In genomic region chr3:38521391-38521987, GRCh38 we compare ENCODE assay signal across 8 cellular contexts. TPM values are rescaled to one million over a fixed set of nuclear protein-coding genes. Genes with fewer than 3 reads are reported as not detected.
DNase-seq lines count a peak whose midpoint lies in the region; ATAC-seq, FAIRE-seq and TF ChIP-seq lines count a peak whose summit lies in the region.

No MANE protein-coding gene starts in this region.

- intact Hi-C loops in K562 (cut with micrococcal nuclease), result loop anchor here (1.0 to 10.0 kb wide), 5 partner anchors 25 to 483 kb away; partner anchors contain the start of gene EXOG
- intact Hi-C loops in spleen (cut with DNase I; ENCODE audit: low total_unique reads), result loop anchor here (5.0 kb wide), 1 partner anchor 131 kb away; no protein-coding TSS in a partner anchor

- peaks cover 17% of the 10 kb centered on the region; the same call in 2 of the 3 replicates for H3K36me3 ChIP-seq in K562 (ENCODE audit: control insufficient read depth, insufficient read depth, low read length)
- H3K36me3 ChIP-seq in spleen, result peaks cover 0 to 81% (median 36%) of the 10 kb centered on the region in 6 donors

- ATAC-seq in GM21526 (IDR thresholded peaks at IDR 0.05; ENCODE audit: low FRiP score, unreplicated experiment) (peak; percentile 63), K562 (peak; percentile 87), HG03108 (IDR thresholded peaks at IDR 0.05; ENCODE audit: unreplicated experiment) (no peak)

- DNase-seq in Ammon's horn (ENCODE audit: low spot score) (peak; percentile 86), NCI-H187 treated with DMSO at 0.1 percent for 48 hours (lab: John Stamatoyannopoulos, UW) (peak; percentile 18), T-helper 9 cell (peak; percentile 48), K562 (ENCODE audit: extremely low read depth in 1 of 4, low spot score in 3 of 4) (peak; percentile 65 to 86 (median 67)), iPS DF 19.7 (ENCODE audit: low read depth, low spot score) (peak; percentile 64), spleen (no peak)

- peak overlapping the region; percentile 54; the same call in 1 of the 2 replicates for H2AFZ ChIP-seq in K562 (ENCODE audit: low read depth, low read length)

- H3K27ac ChIP-seq in K562 (ENCODE audit: extremely low read depth, low read depth, low read length) (no peak overlapping the region), spleen (no peak overlapping the region)

- CTCF ChIA-PET in K562 (lab: Yijun Ruan, JAX; ENCODE audit: low intra/inter-chr PET ratio), result interaction anchor here (0.5 to 4.3 kb wide), 10 partner anchors 16 to 509 kb away, joined by 3 to 26 read pairs (median 4); partner anchors contain the start of gene SCN5A

- H3K4me1 ChIP-seq in K562 (replicated peaks in 1 of 2; ENCODE audit: control insufficient read depth in 2 of 2, insufficient read depth in 2 of 2, low read length in 2 of 2), result no peaks in the 10 kb centered on the region
- peaks cover 0 to 20% (median 0%) of the 10 kb centered on the region in 6 donors for H3K4me1 ChIP-seq in spleen

- H3K4me2 ChIP-seq in K562 (ENCODE audit: insufficient read depth, low read length), result no peak overlapping the region

- H3K79me2 ChIP-seq in K562 (ENCODE audit: control insufficient read depth, insufficient read depth, low read length), result no peaks in the 10 kb centered on the region

- no TSS peak for BruUV-seq in K562 (replicated peaks; lab: Mats Ljungman, UMichigan)

- H3K9me1 ChIP-seq in K562 (ENCODE audit: control insufficient read depth, insufficient read depth, low read length), result no peaks in the 10 kb centered on the region

- 0% methylated on average over 5 of the region's 5 CpGs for WGBS in K562 (ENCODE audit: insufficient coverage, low coverage, missing lambda C conversion rate)
- WGBS in spleen, 5 donors, result 3 to 12% (median 4%) methylated on average over 5 of the region's 5 CpGs

- H3K27me3 ChIP-seq in K562 (ENCODE audit: control insufficient read depth in 2 of 2, insufficient read depth in 2 of 2, low read length in 2 of 2) (no peaks in the 10 kb centered on the region), spleen (replicated peaks in 1 of 7) (no peaks in the 10 kb centered on the region)

- H3K4me3 ChIP-seq in K562 (no peak overlapping the region), spleen (no peak overlapping the region)

- no peak for TF ChIP-seq EP300 in K562 (IDR thresholded peaks at IDR 0.05; ENCODE audit: low read length)

- FAIRE-seq in K562 (lab: Jason Lieb, UNC), result peak; percentile 96

- no peaks in the 10 kb centered on the region for H4K20me1 ChIP-seq in K562 (replicated peaks; ENCODE audit: control insufficient read depth, insufficient read depth, low read length)

- H3K9me3 ChIP-seq in K562 (replicated peaks; ENCODE audit: control insufficient read depth, insufficient read depth, low read depth, low read length) (no peaks in the 10 kb centered on the region), spleen (no peaks in the 10 kb centered on the region)

- in situ Hi-C loops in K562 (cut with MboI), result loop anchor here (10.0 kb wide), 1 partner anchor 133 kb away; no protein-coding TSS in a partner anchor

- TF ChIP-seq CTCF in K562 (IDR thresholded peaks at IDR 0.05 in 2 of 3, conservative IDR thresholded peaks at IDR 0.05 in 1 of 3; ENCODE audit: insufficient read depth in 2 of 3, low read depth in 1 of 3, low read length in 3 of 3), result peak; percentile 83 to 94 (median 91)
- TF ChIP-seq CTCF in spleen (IDR thresholded peaks at IDR 0.05 in 8 of 11, conservative IDR thresholded peaks at IDR 0.05 in 3 of 11), result peak; percentile 69 to 90 (median 86)

- POLR2A ChIA-PET in K562 (lab: Yijun Ruan, JAX), result interaction anchor here (0.6 to 1.4 kb wide), 5 partner anchors 8 to 1707 kb away, joined by 3 to 5 read pairs (median 3); no protein-coding TSS in a partner anchor

- no peak for TF ChIP-seq POLR2A in K562 (conservative IDR thresholded peaks at IDR 0.05)
- TF ChIP-seq POLR2A in spleen (IDR thresholded peaks at IDR 0.05), result no peak

- peak; percentile 75 to 85 for TF ChIP-seq RAD21 in K562 (CRISPR knock-in tag; conservative IDR thresholded peaks at IDR 0.05 in 1 of 2, IDR thresholded peaks at IDR 0.05 in 1 of 2)

- no peak overlapping the region for H3K9ac ChIP-seq in K562 (ENCODE audit: insufficient read depth in 1 of 2, low read depth in 2 of 2, low read length in 2 of 2)

TF ChIP-seq in K562, 482 proteins besides CTCF, POLR2A, EP300 and RAD21 (continues in another document):
- TF ChIP-seq DPF2 (IDR thresholded peaks at IDR 0.05) (peak; percentile 21; the same call in 1 of the 2 replicates), ATF2 (CRISPR knock-in tag; IDR thresholded peaks at IDR 0.05) (no peak), DEAF1 (CRISPR knock-in tag; IDR thresholded peaks at IDR 0.05) (peak; percentile 64; the same call in 1 of the 2 replicates), ARNT (IDR thresholded peaks at IDR 0.05) (0 out of 4 replicates have a peak, but pooled peaks of 1 of the 2 experiments have one; percentile 62), HDGF (IDR thresholded peaks at IDR 0.05) (0 out of 2 replicates have a peak, but pooled peaks have one; percentile 39), ESRRA (IDR thresholded peaks at IDR 0.05; ENCODE audit: borderline replicate concordance, low read depth) (no peak), SMC3 (conservative IDR thresholded peaks at IDR 0.05; ENCODE audit: insufficient read depth, low read depth, low read length) (peak; percentile 94), ZNF79 (CRISPR knock-in tag; IDR thresholded peaks at IDR 0.05; ENCODE audit: low read depth) (no peak), CHD4 (IDR thresholded peaks at IDR 0.05; ENCODE audit: insufficient read depth, insufficient replicate concordance, low read depth, low read length, poor library complexity, severe bottlenecking) (no peak), HDAC8 (tag; IDR thresholded peaks at IDR 0.05) (no peak)
- TF ChIP-seq, protein P1, sequence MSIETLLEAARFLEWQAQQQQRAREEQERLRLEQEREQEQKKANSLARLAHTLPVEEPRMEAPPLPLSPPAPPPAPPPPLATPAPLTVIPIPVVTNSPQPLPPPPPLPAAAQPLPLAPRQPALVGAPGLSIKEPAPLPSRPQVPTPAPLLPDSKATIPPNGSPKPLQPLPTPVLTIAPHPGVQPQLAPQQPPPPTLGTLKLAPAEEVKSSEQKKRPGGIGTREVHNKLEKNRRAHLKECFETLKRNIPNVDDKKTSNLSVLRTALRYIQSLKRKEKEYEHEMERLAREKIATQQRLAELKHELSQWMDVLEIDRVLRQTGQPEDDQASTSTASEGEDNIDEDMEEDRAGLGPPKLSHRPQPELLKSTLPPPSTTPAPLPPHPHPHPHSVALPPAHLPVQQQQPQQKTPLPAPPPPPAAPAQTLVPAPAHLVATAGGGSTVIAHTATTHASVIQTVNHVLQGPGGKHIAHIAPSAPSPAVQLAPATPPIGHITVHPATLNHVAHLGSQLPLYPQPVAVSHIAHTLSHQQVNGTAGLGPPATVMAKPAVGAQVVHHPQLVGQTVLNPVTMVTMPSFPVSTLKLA (conservative IDR thresholded peaks at IDR 0.05), result no peak

RNA-seq across cellular contexts. Expression of gene EXOG, which starts 25.3 kb away (rescaled TPM):
- total RNA-seq in K562 (2011; cell fraction: chromatin; rRNA removed; ENCODE audit: low replicate concordance), result 28.1 and 64.0 TPM in 2 replicates
- 10.8 and 13.6 TPM in 2 replicates for total RNA-seq in K562 (2011; cell fraction: nucleolus; rRNA removed)
- total RNA-seq in K562 (2011; cell fraction: nucleoplasm; rRNA removed), result 32.4 and 55.4 TPM in 2 replicates
- total RNA-seq in K562 (2014; rRNA removed) (9.9 and 10.8 TPM in 2 replicates), K562 (2014; rRNA removed; fragmentation: Illumina TruSeq; extraction: Trizol) (16.3 and 18.1 TPM in 2 replicates), K562 (2015; rRNA removed; fragmentation: Illumina TruSeq; extraction: Trizol) (13.6 and 15.7 TPM in 2 replicates), K562 (2021) (14.4 and 14.5 TPM in 2 replicates), spleen (10 to 100 TPM; 16.9 to 20.9 (median 19.2) TPM)
- polyA plus RNA-seq in K562 (2011; rRNA removed) (12.0 and 16.9 TPM in 2 replicates), K562 (2014; fragmentation: Illumina TruSeq; extraction: Trizol) (13.4 and 13.9 TPM in 2 replicates), K562 (2014; fragmentation: Nextera tagmentation; extraction: Ambion mirVana) (10 to 100 TPM; 13.1 to 21.7 TPM), K562 (2014; rRNA removed) (12.9 and 14.8 TPM in 2 replicates), spleen (1 to 10 TPM; 3.9 to 8.6 (median 8.2) TPM)
- 4.1 and 8.2 TPM in 2 replicates for polyA plus RNA-seq in K562 (2011; cell fraction: cytosol; rRNA removed)
- 16.3 and 16.8 TPM in 2 replicates for polyA plus RNA-seq in K562 (2011; cell fraction: nucleus; rRNA removed)
- 10.1 and 10.2 TPM in 2 replicates for polyA plus RNA-seq in K562 (2012)
- polyA minus RNA-seq in K562 (2011; rRNA and poly(A)+ RNA removed), result 12.5 and 13.5 TPM in 2 replicates
- polyA minus RNA-seq in K562 (2011; cell fraction: cytosol; rRNA and poly(A)+ RNA removed), result 3.7 and 5.8 TPM in 2 replicates
- polyA minus RNA-seq in K562 (2011; cell fraction: nucleus; rRNA and poly(A)+ RNA removed), result 8.1 and 12.7 TPM in 2 replicates
